In genomic region chr21:45050786-45051489, GRCh38 we compare ENCODE assay signal across 14 cellular contexts. TPM values are rescaled to one million over a fixed set of nuclear protein-coding genes. Genes with fewer than 3 reads are reported as not detected.
DNase-seq lines count a peak whose midpoint lies in the region; ATAC-seq, FAIRE-seq and TF ChIP-seq lines count a peak whose summit lies in the region.
"Had no signal": no experiment of that assay in that cellular context is flagged by ENCODE, and none has a peak within 500 bp of the region (broad histone marks: within the 10 kb centered on the region; RNA-seq: fewer than 3 reads in every experiment).

No MANE protein-coding gene starts in this region.

- H3K4me1 ChIP-seq in astrocyte (ENCODE audit: insufficient read depth, low read length) = peaks cover 10% of the 10 kb centered on the region
- peaks cover 0 to 21% (median 8%) of the 10 kb centered on the region in 4 donors for H3K4me1 ChIP-seq in stomach
- no peaks in the 10 kb centered on the region for H3K4me1 ChIP-seq in prostate gland (replicated peaks)

- H3K9ac ChIP-seq in astrocyte (ENCODE audit: low read length) = peak overlapping the region; percentile 63

- intact Hi-C loops in stomach (cut with DNase I; ENCODE audit: low total_unique reads) = no loop called here
- intact Hi-C loops in prostate gland (cut with DNase I) = loop anchor here (1.0 to 5.0 kb wide), 4 partner anchors 17 to 88 kb away; no protein-coding TSS in a partner anchor

- peak; percentile 99 for TF ChIP-seq EP300 in stomach (IDR thresholded peaks at IDR 0.05)

- no peak for TF ChIP-seq CTCF in astrocyte (IDR thresholded peaks at IDR 0.05; ENCODE audit: insufficient read depth, low read depth, low read length)
- TF ChIP-seq CTCF in stomach (IDR thresholded peaks at IDR 0.05) = no peak
- TF ChIP-seq CTCF in prostate gland (IDR thresholded peaks at IDR 0.05) = no peak

- no peaks in the 10 kb centered on the region for H4K20me1 ChIP-seq in astrocyte (ENCODE audit: insufficient read depth, low read length)

- H3K36me3 ChIP-seq in astrocyte (ENCODE audit: insufficient read depth, low read length) = no peaks in the 10 kb centered on the region
- H3K36me3 ChIP-seq in stomach = no peaks in the 10 kb centered on the region
- H3K36me3 ChIP-seq in prostate gland = no peaks in the 10 kb centered on the region

- peak overlapping the region; percentile 61 for H3K4me2 ChIP-seq in astrocyte (ENCODE audit: low read length)

- no peak overlapping the region for H3K4me3 Mint-ChIP-seq in astrocyte (ENCODE audit: unreplicated experiment)

- H3K27ac ChIP-seq in astrocyte (ENCODE audit: low read depth, low read length) = peak overlapping the region; percentile 62
- H3K27ac ChIP-seq in stomach = peak overlapping the region in 4 of 5 donors; percentile 56 to 93 (median 80)
- H3K27ac ChIP-seq in prostate gland = no peak overlapping the region

- H2AFZ ChIP-seq in astrocyte (ENCODE audit: low read depth, low read length) = no peak overlapping the region

- H3K27me3 Mint-ChIP-seq in astrocyte (ENCODE audit: low read depth, unreplicated experiment) = peaks cover 30% of the 10 kb centered on the region

- H3K4me3 ChIP-seq in astrocyte (ENCODE audit: insufficient read depth, low read depth, low read length) (no peak overlapping the region), stomach (no peak overlapping the region), prostate gland (no peak overlapping the region)

- DNase-seq in H4 (ENCODE audit: low spot score) (peak; percentile 90), astrocyte (ENCODE audit: low read depth) (peak; percentile 73), kidney glomerular epithelial cell (lab: John Stamatoyannopoulos, UW) (peak; percentile 22), stomach (no peak), prostate gland (ENCODE audit: low spot score) (no peak)
- DNase-seq in stimulated activated naive CD4-positive, alpha-beta T cell treated with Interleukin-2 at 50 U/mL for 16 hours (lab: John Stamatoyannopoulos, UW) = no peak
- DNase-seq: activated CD4-positive, alpha-beta T cell treated with anti-CD3 and anti-CD28 coated beads for 1 hour; caudate nucleus; erythroblast; kidney; nucleus accumbens; stimulated activated CD4-positive, alpha-beta T cell treated with anti-CD3 and anti-CD28 coated beads, Interleukin-4, amount 100 ng/mL, for 4 hours had no signal

- H3K4me1 Mint-ChIP-seq in astrocyte (ENCODE audit: low read depth, unreplicated experiment) = peaks cover under 1% of the 10 kb centered on the region

- ATAC-seq in GM21526 (IDR thresholded peaks at IDR 0.05; ENCODE audit: low FRiP score, unreplicated experiment) (no peak), HG03460 (IDR thresholded peaks at IDR 0.05; ENCODE audit: unreplicated experiment) (no peak)

- no peak overlapping the region for H3K27ac Mint-ChIP-seq in astrocyte (ENCODE audit: unreplicated experiment)

- H3K27me3 ChIP-seq in astrocyte (ENCODE audit: insufficient read depth, low read length) (peaks cover 6% of the 10 kb centered on the region), stomach (peaks cover 0 to 23% (median 3%) of the 10 kb centered on the region in 3 donors), prostate gland (replicated peaks; ENCODE audit: insufficient read depth) (no peaks in the 10 kb centered on the region)

- peaks cover 19% of the 10 kb centered on the region for H3K9me3 Mint-ChIP-seq in astrocyte (ENCODE audit: unreplicated experiment)

- H3K36me3 Mint-ChIP-seq in astrocyte (ENCODE audit: low read depth, unreplicated experiment) = peaks cover 5% of the 10 kb centered on the region

- H3K79me2 ChIP-seq in astrocyte (ENCODE audit: insufficient read depth, low read length) = no peaks in the 10 kb centered on the region

- H3K9me3 ChIP-seq in astrocyte (ENCODE audit: insufficient read depth, low read depth, low read length) = no peaks in the 10 kb centered on the region
- peaks cover 0 to 18% (median 12%) of the 10 kb centered on the region in 4 donors for H3K9me3 ChIP-seq in stomach
- H3K9me3 ChIP-seq in prostate gland = no peaks in the 10 kb centered on the region

- TF ChIP-seq POLR2A in stomach (IDR thresholded peaks at IDR 0.05) (no peak), prostate gland (IDR thresholded peaks at IDR 0.05) (no peak)

- WGBS in stomach, 5 donors = 41 to 56% (median 54%) methylated on average over 19 of the region's 19 CpGs
- WGBS in prostate gland = 46% methylated on average over 19 of the region's 19 CpGs

- FAIRE-seq in astrocyte (lab: Jason Lieb, UNC) = peak; percentile 9
- FAIRE-seq: kidney had no signal

RNA-seq across cellular contexts. Expression of gene ADARB1, which starts 23.4 kb away (rescaled TPM):
- total RNA-seq in H4 (2014; rRNA removed; shearing (Covaris generic)) = 5.5 and 10.2 TPM in 2 replicates
- total RNA-seq in astrocyte (18.4 and 25.8 TPM in 2 replicates), stomach (10 to 100 TPM in 4 of 5 donors, 1 to 10 TPM in 1; 3.2 to 33.9 (median 28.8) TPM), prostate gland (10 to 100 TPM; 21.0 to 30.9 TPM)
- polyA plus RNA-seq in stomach = 1 to 10 TPM; 5.9 to 6.7 (median 6.6) TPM

Comparison
In these comparisons a context has a peak if more than half of its experiments do, and no peak if none do; other contexts are left out.
1. DNase-seq: peak in H4 (single experiment), astrocyte (single experiment) and kidney glomerular epithelial cell (single experiment); none in stomach (single experiment), prostate gland (single experiment) and stimulated activated naive CD4-positive, alpha-beta T cell treated with Interleukin-2 at 50 U/mL for 16 hours (single experiment).
2. H3K27ac ChIP-seq: peak in astrocyte (single experiment) and stomach (4 of 5); none in prostate gland (0 of 2).